1 cellular context compared by ENCODE assay signal in the genomic region with DNA sequence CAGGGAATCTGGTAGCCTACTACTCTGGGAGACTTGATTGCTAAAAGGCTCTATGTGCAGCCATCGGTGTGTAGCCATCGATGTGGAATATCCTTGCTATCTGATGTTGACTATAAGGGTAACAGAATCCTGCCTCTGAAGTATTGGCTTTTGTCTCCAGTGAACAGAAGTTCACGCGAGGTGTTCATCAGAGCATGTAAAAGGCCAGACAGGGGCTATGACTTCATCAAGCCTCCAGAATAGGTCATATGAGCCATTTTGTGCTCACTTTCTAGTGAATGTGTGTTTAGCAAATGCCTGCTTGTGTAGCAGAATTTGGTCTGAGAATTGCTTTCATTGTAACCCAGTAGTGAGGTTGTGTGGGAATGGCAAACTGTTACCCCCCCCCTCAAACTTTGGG.
TF ChIP-seq lines count a peak whose summit lies in the region.

No MANE protein-coding gene starts in this region.

TF ChIP-seq in IMR-90, 13 proteins besides CTCF, POLR2A, EP300 and RAD21:
- TF ChIP-seq RFX5 (IDR thresholded peaks at IDR 0.05; ENCODE audit: low read depth, low read length) (no peak), SMC3 (IDR thresholded peaks at IDR 0.05; ENCODE audit: low read depth, low read length) (no peak)
- TF ChIP-seq, protein P1, sequence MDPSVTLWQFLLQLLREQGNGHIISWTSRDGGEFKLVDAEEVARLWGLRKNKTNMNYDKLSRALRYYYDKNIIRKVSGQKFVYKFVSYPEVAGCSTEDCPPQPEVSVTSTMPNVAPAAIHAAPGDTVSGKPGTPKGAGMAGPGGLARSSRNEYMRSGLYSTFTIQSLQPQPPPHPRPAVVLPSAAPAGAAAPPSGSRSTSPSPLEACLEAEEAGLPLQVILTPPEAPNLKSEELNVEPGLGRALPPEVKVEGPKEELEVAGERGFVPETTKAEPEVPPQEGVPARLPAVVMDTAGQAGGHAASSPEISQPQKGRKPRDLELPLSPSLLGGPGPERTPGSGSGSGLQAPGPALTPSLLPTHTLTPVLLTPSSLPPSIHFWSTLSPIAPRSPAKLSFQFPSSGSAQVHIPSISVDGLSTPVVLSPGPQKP (IDR thresholded peaks at IDR 0.05; ENCODE audit: borderline replicate concordance, low read depth, low read length): no peak
